1 cellular context compared by ENCODE assay signal in the genomic region with DNA sequence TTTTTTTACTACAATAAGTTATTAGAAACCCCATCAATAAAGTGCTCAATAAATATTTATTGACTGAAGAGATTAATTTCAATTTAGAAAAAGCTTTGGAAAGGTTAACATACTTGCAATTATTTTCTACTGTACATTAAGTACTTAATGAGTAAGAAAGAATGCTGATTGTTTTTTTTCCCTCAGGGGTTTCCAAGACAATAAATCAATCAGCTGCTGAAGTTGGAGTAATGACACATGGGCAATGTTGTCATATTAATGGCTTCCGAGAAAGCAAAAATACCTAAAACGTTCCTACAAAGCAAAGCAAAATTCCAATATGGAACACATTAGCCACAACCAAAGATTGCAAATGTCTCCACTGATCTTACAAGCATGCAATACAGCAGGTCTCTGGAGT.
TF ChIP-seq lines count a peak whose summit lies in the region.

No MANE protein-coding gene starts in this region.

TF ChIP-seq in K562, 482 proteins besides CTCF, POLR2A, EP300 and RAD21:
- TF ChIP-seq, protein P1, sequence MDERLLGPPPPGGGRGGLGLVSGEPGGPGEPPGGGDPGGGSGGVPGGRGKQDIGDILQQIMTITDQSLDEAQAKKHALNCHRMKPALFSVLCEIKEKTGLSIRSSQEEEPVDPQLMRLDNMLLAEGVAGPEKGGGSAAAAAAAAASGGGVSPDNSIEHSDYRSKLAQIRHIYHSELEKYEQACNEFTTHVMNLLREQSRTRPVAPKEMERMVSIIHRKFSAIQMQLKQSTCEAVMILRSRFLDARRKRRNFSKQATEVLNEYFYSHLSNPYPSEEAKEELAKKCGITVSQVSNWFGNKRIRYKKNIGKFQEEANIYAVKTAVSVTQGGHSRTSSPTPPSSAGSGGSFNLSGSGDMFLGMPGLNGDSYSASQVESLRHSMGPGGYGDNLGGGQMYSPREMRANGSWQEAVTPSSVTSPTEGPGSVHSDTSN (CRISPR knock-in tag; IDR thresholded peaks at IDR 0.05; ENCODE audit: low read depth): no peak
- TF ChIP-seq, protein P1 (tag; conservative IDR thresholded peaks at IDR 0.05; ENCODE audit: low read depth): peak; percentile 49
- TF ChIP-seq ZNF23 (CRISPR knock-in tag; IDR thresholded peaks at IDR 0.05): no peak
- peak; percentile 67 for TF ChIP-seq MEIS2 (IDR thresholded peaks at IDR 0.05; ENCODE audit: partially characterized antibody)
- TF ChIP-seq SMAD4 (CRISPR knock-in tag; conservative IDR thresholded peaks at IDR 0.05): no peak
- TF ChIP-seq, protein P2, sequence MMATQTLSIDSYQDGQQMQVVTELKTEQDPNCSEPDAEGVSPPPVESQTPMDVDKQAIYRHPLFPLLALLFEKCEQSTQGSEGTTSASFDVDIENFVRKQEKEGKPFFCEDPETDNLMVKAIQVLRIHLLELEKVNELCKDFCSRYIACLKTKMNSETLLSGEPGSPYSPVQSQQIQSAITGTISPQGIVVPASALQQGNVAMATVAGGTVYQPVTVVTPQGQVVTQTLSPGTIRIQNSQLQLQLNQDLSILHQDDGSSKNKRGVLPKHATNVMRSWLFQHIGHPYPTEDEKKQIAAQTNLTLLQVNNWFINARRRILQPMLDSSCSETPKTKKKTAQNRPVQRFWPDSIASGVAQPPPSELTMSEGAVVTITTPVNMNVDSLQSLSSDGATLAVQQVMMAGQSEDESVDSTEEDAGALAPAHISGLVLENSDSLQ (IDR thresholded peaks at IDR 0.05): peak; percentile 38; the same call in 1 of the 2 replicates
